11 cellular contexts compared by ENCODE assay signal in the genomic region with DNA sequence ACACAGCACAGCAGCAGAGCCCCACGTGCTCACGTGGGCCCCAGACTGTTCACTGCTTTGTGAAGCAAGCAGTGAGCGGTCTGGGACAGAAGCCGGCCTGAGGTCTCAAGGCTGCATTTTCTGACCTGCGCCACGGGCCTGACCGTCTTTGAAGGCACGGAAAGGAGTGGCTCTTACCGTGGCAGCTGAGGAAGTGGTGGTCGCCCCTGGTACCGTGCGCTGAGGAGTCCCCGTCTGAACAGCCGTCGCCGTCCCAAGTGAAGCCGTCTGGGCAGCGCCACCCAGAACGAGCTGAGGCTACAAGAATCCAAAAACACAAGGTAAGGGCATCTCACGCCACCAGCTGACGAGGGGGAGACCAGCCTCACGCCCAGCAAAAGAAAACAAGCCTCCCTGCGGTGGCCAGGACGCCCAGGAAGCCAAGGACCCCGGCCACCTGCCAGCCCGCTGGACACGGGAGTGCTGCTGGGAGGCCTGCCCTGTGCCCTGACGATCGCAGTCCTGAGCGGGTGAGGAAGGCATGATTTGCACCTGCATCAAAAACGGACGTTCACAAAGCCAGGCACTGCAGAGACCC.
"Had no signal": no experiment of that assay in that cellular context is flagged by ENCODE, and none has a peak within 500 bp of the region (broad histone marks: within the 10 kb centered on the region; RNA-seq: fewer than 3 reads in every experiment).

No MANE protein-coding gene starts in this region.

- FAIRE-seq: RCC 7860 had no signal

- H3K4me3 ChIP-seq: SJCRH30 had no signal

- H3K27me3 ChIP-seq: SJCRH30 had no signal

- DNase-seq: KG1, NCI-H1048, NCI-H1105, NCI-H1436 treated with DMSO at 0.1 percent for 48 hours, NCI-H187 treated with DMSO at 0.1 percent for 48 hours, NCI-H2029 treated with DMSO at 0.1 percent for 48 hours, NCI-H446 treated with DMSO at 0.1 percent for 48 hours, SJCRH30, T-helper 1 cell had no signal

- H3K27ac ChIP-seq: HL-60, SJCRH30 had no signal

- H3K4me1 ChIP-seq: SJCRH30 had no signal

- H3K9me3 ChIP-seq: SJCRH30 had no signal
